19 cellular contexts compared by ENCODE assay signal in the genomic region with DNA sequence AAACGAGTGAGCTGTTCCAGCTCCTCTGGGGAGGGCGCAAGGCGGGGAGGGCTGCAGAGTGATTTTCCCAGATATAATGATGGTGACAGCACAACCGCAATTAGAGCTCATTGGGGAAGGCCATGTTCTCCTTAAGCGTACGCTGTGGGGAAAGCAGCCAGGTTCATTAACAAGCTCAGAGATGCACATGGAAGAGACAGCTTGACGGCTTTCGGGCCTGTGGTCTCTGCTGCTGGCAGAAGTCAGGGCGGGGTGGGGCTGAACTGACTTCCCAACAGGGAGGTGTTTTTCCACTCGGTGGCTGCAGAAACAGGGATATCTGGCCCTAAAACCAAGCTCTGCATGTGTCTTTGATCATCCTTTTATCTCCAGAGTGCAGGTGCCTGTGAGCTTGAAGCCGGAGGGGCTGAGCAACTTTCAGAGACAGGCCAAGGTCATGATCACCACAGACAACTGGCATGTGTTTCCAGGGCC. TPM values are rescaled to one million over a fixed set of nuclear protein-coding genes. Genes with fewer than 3 reads are reported as not detected.
DNase-seq lines count a peak whose midpoint lies in the region; TF ChIP-seq lines count a peak whose summit lies in the region.
"Had no signal": no experiment of that assay in that cellular context is flagged by ENCODE, and none has a peak within 500 bp of the region (broad histone marks: within the 10 kb centered on the region; RNA-seq: fewer than 3 reads in every experiment).

No MANE protein-coding gene starts in this region.

- DNase-seq in NCI-H2227 treated with DMSO at 0.1 percent for 48 hours (lab: John Stamatoyannopoulos, UW), result peak; percentile 37
- peak; percentile 71 for DNase-seq in cerebellar cortex (ENCODE audit: low spot score)
- peak; percentile 13 for DNase-seq in superior temporal gyrus (ENCODE audit: extremely low spot score)
- no peak for DNase-seq in activated naive CD4-positive, alpha-beta T cell treated with anti-CD3 and anti-CD28 coated beads, Interleukin-2, amount 10 ng/mL, durations not matched to agents 7 days and 5 days
- no peak for DNase-seq in 8988T
- no peak for DNase-seq in OCI-LY7 (ENCODE audit: low spot score)
- DNase-seq: CD4-positive, alpha-beta memory T cell; DMS79 treated with DMSO at 0.1 percent for 48 hours; GOT3; KG1; NCI-H1417 treated with DMSO at 0.1 percent for 48 hours; NCI-H2107; NCI-H345; NCI-H748 treated with DMSO at 0.1 percent for 48 hours; PC-9; SJCRH30; SW 1271 had no signal

- BruUV-seq in OCI-LY7 (replicated peaks; lab: Mats Ljungman, UMichigan), result no TSS peak

- H4K20me1 ChIP-seq in OCI-LY7 (ENCODE audit: insufficient read depth, low read length), result no peaks in the 10 kb centered on the region

- H2AFZ ChIP-seq in OCI-LY7 (ENCODE audit: low read length), result no peak overlapping the region
- H2AFZ ChIP-seq: PC-9 had no signal

- H3K9me3 Mint-ChIP-seq in activated naive CD4-positive, alpha-beta T cell treated with anti-CD3 and anti-CD28 coated beads, Interleukin-2, amount 10 ng/mL, durations not matched to agents 7 days and 5 days, result no peaks in the 10 kb centered on the region
- H3K9me3 Mint-ChIP-seq: CD4-positive, alpha-beta memory T cell had no signal

- H3K27ac ChIP-seq in HEK293 (ENCODE audit: extremely low read depth, low read depth, low read length) (no peak overlapping the region), OCI-LY7 (ENCODE audit: low read depth, low read length, poor library complexity, severe bottlenecking) (no peak overlapping the region)
- H3K27ac ChIP-seq: PC-9, SJCRH30 had no signal

- intact Hi-C loops in OCI-LY7 (cut with micrococcal nuclease; ENCODE audit: unreplicated experiment), result no loop called here

- H3K36me3 ChIP-seq in HEK293 (ENCODE audit: control insufficient read depth in 2 of 2, insufficient read depth in 1 of 2, low read length in 2 of 2) (no peaks in the 10 kb centered on the region), OCI-LY7 (ENCODE audit: insufficient read depth, low read length) (no peaks in the 10 kb centered on the region)
- H3K36me3 ChIP-seq: SJCRH30 had no signal

- H3K27ac Mint-ChIP-seq in activated naive CD4-positive, alpha-beta T cell treated with anti-CD3 and anti-CD28 coated beads, Interleukin-2, amount 10 ng/mL, durations not matched to agents 7 days and 5 days, result no peak overlapping the region
- H3K27ac Mint-ChIP-seq: B cell; CD4-positive, alpha-beta memory T cell had no signal

- H3K4me1 ChIP-seq in HEK293 (ENCODE audit: control insufficient read depth, insufficient read depth, low read length) (no peaks in the 10 kb centered on the region), OCI-LY7 (ENCODE audit: insufficient read depth, low read length, poor library complexity, severe bottlenecking) (no peaks in the 10 kb centered on the region)
- H3K4me1 ChIP-seq: SJCRH30 had no signal

- H3K4me3 ChIP-seq in HEK293 (ENCODE audit: low read depth, low read length) (no peak overlapping the region), OCI-LY7 (ENCODE audit: low read depth, low read length, poor library complexity, severe bottlenecking) (no peak overlapping the region)
- H3K4me3 ChIP-seq: PC-9, SJCRH30 had no signal

- H3K4me2 ChIP-seq in OCI-LY7 (ENCODE audit: low read length), result no peak overlapping the region
- H3K4me2 ChIP-seq: PC-9 had no signal

- TF ChIP-seq CTCF in HEK293 (tag by site-specific recombination; IDR thresholded peaks at IDR 0.05) (no peak), OCI-LY7 (conservative IDR thresholded peaks at IDR 0.05; ENCODE audit: low read length) (no peak)

- H3K36me3 Mint-ChIP-seq in activated naive CD4-positive, alpha-beta T cell treated with anti-CD3 and anti-CD28 coated beads, Interleukin-2, amount 10 ng/mL, durations not matched to agents 7 days and 5 days, result no peaks in the 10 kb centered on the region
- H3K36me3 Mint-ChIP-seq: CD4-positive, alpha-beta memory T cell had no signal

- no peak overlapping the region for H3K4me3 Mint-ChIP-seq in activated naive CD4-positive, alpha-beta T cell treated with anti-CD3 and anti-CD28 coated beads, Interleukin-2, amount 10 ng/mL, durations not matched to agents 7 days and 5 days
- H3K4me3 Mint-ChIP-seq: B cell; CD4-positive, alpha-beta memory T cell had no signal

- H3K27me3 Mint-ChIP-seq in activated naive CD4-positive, alpha-beta T cell treated with anti-CD3 and anti-CD28 coated beads, Interleukin-2, amount 10 ng/mL, durations not matched to agents 7 days and 5 days, result peaks cover 8% of the 10 kb centered on the region
- H3K27me3 Mint-ChIP-seq: B cell had no signal

- CTCF ChIA-PET in HEK293 (lab: Yijun Ruan, JAX), result no interaction called here
- CTCF ChIA-PET in activated naive CD4-positive, alpha-beta T cell treated with anti-CD3 and anti-CD28 coated beads, Interleukin-2, amount 10 ng/mL, durations not matched to agents 7 days and 5 days (lab: Charles Lee), result interaction anchor here (0.8 to 1.2 kb wide), 2 partner anchors 13 to 62 kb away, joined by 3 to 4 read pairs; no protein-coding TSS in a partner anchor
- CTCF ChIA-PET in OCI-LY7 (lab: Charles Lee; ENCODE audit: unreplicated experiment), result interaction anchor here (0.6 kb wide), 1 partner anchor 21 kb away, joined by 3 read pairs; no protein-coding TSS in a partner anchor

- no peaks in the 10 kb centered on the region for H3K79me2 ChIP-seq in OCI-LY7 (ENCODE audit: insufficient read depth, low read depth, low read length)

- POLR2A ChIA-PET in HEK293 (lab: Yijun Ruan, JAX) (no interaction called here), OCI-LY7 (lab: Charles Lee) (no interaction called here)

- H3K9me3 ChIP-seq in HEK293 (ENCODE audit: control insufficient read depth, insufficient read depth, low read depth, low read length) (no peaks in the 10 kb centered on the region), OCI-LY7 (ENCODE audit: low read length) (no peaks in the 10 kb centered on the region)
- H3K9me3 ChIP-seq: SJCRH30 had no signal

- no peaks in the 10 kb centered on the region for H3K9me2 ChIP-seq in OCI-LY7 (ENCODE audit: insufficient read depth, low read length)

- no peaks in the 10 kb centered on the region for H3K4me1 Mint-ChIP-seq in activated naive CD4-positive, alpha-beta T cell treated with anti-CD3 and anti-CD28 coated beads, Interleukin-2, amount 10 ng/mL, durations not matched to agents 7 days and 5 days
- H3K4me1 Mint-ChIP-seq: B cell; CD4-positive, alpha-beta memory T cell had no signal

TF ChIP-seq in HEK293, 187 proteins besides CTCF, POLR2A, EP300 and RAD21:
- TF ChIP-seq ZNF792 (tag by site-specific recombination; IDR thresholded peaks at IDR 0.05), result no peak
- TF ChIP-seq, protein P1, sequence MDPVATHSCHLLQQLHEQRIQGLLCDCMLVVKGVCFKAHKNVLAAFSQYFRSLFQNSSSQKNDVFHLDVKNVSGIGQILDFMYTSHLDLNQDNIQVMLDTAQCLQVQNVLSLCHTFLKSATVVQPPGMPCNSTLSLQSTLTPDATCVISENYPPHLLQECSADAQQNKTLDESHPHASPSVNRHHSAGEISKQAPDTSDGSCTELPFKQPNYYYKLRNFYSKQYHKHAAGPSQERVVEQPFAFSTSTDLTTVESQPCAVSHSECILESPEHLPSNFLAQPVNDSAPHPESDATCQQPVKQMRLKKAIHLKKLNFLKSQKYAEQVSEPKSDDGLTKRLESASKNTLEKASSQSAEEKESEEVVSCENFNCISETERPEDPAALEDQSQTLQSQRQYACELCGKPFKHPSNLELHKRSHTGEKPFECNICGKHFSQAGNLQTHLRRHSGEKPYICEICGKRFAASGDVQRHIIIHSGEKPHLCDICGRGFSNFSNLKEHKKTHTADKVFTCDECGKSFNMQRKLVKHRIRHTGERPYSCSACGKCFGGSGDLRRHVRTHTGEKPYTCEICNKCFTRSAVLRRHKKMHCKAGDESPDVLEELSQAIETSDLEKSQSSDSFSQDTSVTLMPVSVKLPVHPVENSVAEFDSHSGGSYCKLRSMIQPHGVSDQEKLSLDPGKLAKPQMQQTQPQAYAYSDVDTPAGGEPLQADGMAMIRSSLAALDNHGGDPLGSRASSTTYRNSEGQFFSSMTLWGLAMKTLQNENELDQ (tag by site-specific recombination; IDR thresholded peaks at IDR 0.05; ENCODE audit: low read depth), result no peak
- no peak for TF ChIP-seq ZNF830 (tag by site-specific recombination; IDR thresholded peaks at IDR 0.05; ENCODE audit: low read depth)
- TF ChIP-seq ZEB2 (tag by site-specific recombination; IDR thresholded peaks at IDR 0.05), result no peak
- TF ChIP-seq ZNF211 (tag by site-specific recombination; IDR thresholded peaks at IDR 0.05; ENCODE audit: low read depth), result no peak
- TF ChIP-seq ZNF121 (tag by site-specific recombination; IDR thresholded peaks at IDR 0.05), result no peak
- peak; percentile 35; the same call in 1 of the 2 replicates for TF ChIP-seq ZNF341 (tag by site-specific recombination; IDR thresholded peaks at IDR 0.05; ENCODE audit: low read depth)

RNA-seq across cellular contexts. Expression of a gene that starts 24.0 kb away (rescaled TPM):
- total RNA-seq in OCI-LY7 (2014; rRNA removed; shearing (Covaris generic)), result not detected in 2 replicates
- not detected in 2 replicates for total RNA-seq in OCI-LY7 (2022)
- total RNA-seq: B cell; CD4-positive, alpha-beta memory T cell; PC-9 had no signal

RNA-seq across cellular contexts. Expression of a gene that starts 55.8 kb away (rescaled TPM):
- not detected in 2 replicates for total RNA-seq in OCI-LY7 (2014; rRNA removed; shearing (Covaris generic))
- total RNA-seq in OCI-LY7 (2022), result not detected in 2 replicates
- total RNA-seq: B cell; CD4-positive, alpha-beta memory T cell had no signal

Comparison
In these comparisons a context has a peak if more than half of its experiments do, and no peak if none do; other contexts are left out.
1. DNase-seq: peak in NCI-H2227 treated with DMSO at 0.1 percent for 48 hours (single experiment), cerebellar cortex (single experiment) and superior temporal gyrus (single experiment); none in activated naive CD4-positive, alpha-beta T cell treated with anti-CD3 and anti-CD28 coated beads, Interleukin-2, amount 10 ng/mL, durations not matched to agents 7 days and 5 days (single experiment), 8988T (single experiment) and OCI-LY7 (single experiment).